Comparison of ENCODE assay signal across 1 cellular context in genomic region chr2:127662937-127663565, GRCh38.
TF ChIP-seq lines count a peak whose summit lies in the region.

No MANE protein-coding gene starts in this region.

TF ChIP-seq in endothelial cell of umbilical vein, 7 proteins besides CTCF, POLR2A, EP300 and RAD21 (continued from another document):
- TF ChIP-seq POLR2AphosphoS5 (IDR thresholded peaks at IDR 0.05; ENCODE audit: insufficient read depth, low read depth, low read length) (no peak), MAX (IDR thresholded peaks at IDR 0.05; ENCODE audit: insufficient read depth, insufficient read length) (no peak)
